In the genomic region with DNA sequence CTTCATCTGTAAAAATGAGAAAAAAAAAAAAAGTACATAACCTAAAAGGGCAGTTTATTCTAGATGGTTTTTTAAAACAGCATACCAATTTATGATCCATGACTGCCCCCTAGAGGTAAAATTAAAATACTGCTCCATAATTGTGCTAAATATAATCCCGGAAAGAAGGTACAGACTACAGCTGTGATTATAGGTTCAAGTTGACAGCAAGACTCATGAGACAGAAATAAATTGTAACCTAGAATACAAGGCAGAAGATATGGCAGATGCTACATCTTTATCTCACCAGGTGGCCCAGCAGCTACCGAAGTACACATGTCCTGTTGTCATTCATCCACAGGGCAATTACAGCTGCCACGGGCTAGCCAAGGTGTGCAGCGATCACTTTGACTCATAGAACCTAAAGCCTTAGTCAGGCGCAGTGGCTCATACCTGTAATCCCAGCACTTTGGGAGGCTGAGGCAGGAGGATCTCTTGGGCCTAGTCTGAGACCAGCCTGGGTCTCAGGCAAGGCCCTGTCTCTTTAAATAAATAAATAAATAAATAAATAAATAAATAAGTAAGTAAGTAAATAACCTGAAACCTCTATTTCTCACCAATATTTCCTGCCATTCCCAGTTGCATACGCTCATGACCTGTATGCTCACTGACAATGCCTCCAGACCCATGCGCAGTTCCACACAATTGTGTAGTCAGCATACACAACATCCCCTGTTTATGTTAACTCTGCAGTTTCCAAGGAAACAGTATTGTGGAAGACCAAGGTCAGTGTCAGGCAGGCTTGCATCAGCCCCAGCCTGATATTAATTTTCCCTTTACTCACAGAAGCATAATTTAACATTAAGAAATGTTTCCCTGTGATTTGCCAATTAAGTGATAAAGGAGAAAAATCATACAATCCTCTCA, we compare ENCODE assay signal across 1 cellular context.
A peak's percentile ranks its signal among the peaks of the same experiment; 100 is the strongest.
TF ChIP-seq lines count a peak whose summit lies in the region.

No MANE protein-coding gene starts in this region.

TF ChIP-seq in HepG2, 621 proteins besides CTCF, POLR2A, EP300 and RAD21 (continues in another document):
- no peak for TF ChIP-seq KLF9 (CRISPR knock-in tag; IDR thresholded peaks at IDR 0.05; ENCODE audit: low read depth)
- peak; percentile 70; the same call in 1 of the 2 replicates for TF ChIP-seq ARID3A (IDR thresholded peaks at IDR 0.05; ENCODE audit: low read depth, low read length)
- no peak for TF ChIP-seq ZNF101 (CRISPR knock-in tag; IDR thresholded peaks at IDR 0.05; ENCODE audit: borderline replicate concordance, low read depth)
- peak; percentile 70 to 71 for TF ChIP-seq MAFK (conservative IDR thresholded peaks at IDR 0.05 in 1 of 2, IDR thresholded peaks at IDR 0.05 in 1 of 2; ENCODE audit: low read length in 2 of 2)
- TF ChIP-seq, protein P1, sequence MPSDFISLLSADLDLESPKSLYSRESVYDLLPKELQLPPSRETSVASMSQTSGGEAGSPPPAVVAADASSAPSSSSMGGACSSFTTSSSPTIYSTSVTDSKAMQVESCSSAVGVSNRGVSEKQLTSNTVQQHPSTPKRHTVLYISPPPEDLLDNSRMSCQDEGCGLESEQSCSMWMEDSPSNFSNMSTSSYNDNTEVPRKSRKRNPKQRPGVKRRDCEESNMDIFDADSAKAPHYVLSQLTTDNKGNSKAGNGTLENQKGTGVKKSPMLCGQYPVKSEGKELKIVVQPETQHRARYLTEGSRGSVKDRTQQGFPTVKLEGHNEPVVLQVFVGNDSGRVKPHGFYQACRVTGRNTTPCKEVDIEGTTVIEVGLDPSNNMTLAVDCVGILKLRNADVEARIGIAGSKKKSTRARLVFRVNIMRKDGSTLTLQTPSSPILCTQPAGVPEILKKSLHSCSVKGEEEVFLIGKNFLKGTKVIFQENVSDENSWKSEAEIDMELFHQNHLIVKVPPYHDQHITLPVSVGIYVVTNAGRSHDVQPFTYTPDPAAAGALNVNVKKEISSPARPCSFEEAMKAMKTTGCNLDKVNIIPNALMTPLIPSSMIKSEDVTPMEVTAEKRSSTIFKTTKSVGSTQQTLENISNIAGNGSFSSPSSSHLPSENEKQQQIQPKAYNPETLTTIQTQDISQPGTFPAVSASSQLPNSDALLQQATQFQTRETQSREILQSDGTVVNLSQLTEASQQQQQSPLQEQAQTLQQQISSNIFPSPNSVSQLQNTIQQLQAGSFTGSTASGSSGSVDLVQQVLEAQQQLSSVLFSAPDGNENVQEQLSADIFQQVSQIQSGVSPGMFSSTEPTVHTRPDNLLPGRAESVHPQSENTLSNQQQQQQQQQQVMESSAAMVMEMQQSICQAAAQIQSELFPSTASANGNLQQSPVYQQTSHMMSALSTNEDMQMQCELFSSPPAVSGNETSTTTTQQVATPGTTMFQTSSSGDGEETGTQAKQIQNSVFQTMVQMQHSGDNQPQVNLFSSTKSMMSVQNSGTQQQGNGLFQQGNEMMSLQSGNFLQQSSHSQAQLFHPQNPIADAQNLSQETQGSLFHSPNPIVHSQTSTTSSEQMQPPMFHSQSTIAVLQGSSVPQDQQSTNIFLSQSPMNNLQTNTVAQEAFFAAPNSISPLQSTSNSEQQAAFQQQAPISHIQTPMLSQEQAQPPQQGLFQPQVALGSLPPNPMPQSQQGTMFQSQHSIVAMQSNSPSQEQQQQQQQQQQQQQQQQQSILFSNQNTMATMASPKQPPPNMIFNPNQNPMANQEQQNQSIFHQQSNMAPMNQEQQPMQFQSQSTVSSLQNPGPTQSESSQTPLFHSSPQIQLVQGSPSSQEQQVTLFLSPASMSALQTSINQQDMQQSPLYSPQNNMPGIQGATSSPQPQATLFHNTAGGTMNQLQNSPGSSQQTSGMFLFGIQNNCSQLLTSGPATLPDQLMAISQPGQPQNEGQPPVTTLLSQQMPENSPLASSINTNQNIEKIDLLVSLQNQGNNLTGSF (CRISPR knock-in tag; IDR thresholded peaks at IDR 0.05) = no peak
- peak in 1 of 2 experiments; percentile 43; a peak in 1 of 4 replicates for TF ChIP-seq ATF4 (CRISPR knock-in tag; IDR thresholded peaks at IDR 0.05)
- peak; percentile 49 for TF ChIP-seq CEBPB (IDR thresholded peaks at IDR 0.05; ENCODE audit: borderline replicate concordance, low read depth, low read length)
- TF ChIP-seq PAWR (CRISPR knock-in tag; IDR thresholded peaks at IDR 0.05; ENCODE audit: borderline replicate concordance) = no peak
- no peak for TF ChIP-seq NONO (IDR thresholded peaks at IDR 0.05)
- no peak for TF ChIP-seq NONO (CRISPR knock-in tag; conservative IDR thresholded peaks at IDR 0.05)
- TF ChIP-seq, protein P2, sequence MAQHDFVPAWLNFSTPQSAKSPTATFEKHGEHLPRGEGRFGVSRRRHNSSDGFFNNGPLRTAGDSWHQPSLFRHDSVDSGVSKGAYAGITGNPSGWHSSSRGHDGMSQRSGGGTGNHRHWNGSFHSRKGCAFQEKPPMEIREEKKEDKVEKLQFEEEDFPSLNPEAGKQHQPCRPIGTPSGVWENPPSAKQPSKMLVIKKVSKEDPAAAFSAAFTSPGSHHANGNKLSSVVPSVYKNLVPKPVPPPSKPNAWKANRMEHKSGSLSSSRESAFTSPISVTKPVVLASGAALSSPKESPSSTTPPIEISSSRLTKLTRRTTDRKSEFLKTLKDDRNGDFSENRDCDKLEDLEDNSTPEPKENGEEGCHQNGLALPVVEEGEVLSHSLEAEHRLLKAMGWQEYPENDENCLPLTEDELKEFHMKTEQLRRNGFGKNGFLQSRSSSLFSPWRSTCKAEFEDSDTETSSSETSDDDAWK (CRISPR knock-in tag; IDR thresholded peaks at IDR 0.05) = no peak
- TF ChIP-seq ZNF589 (CRISPR knock-in tag; conservative IDR thresholded peaks at IDR 0.05) = no peak
- peak; percentile 74 for TF ChIP-seq MAFF (IDR thresholded peaks at IDR 0.05; ENCODE audit: low read depth, low read length)
- TF ChIP-seq, protein P3, sequence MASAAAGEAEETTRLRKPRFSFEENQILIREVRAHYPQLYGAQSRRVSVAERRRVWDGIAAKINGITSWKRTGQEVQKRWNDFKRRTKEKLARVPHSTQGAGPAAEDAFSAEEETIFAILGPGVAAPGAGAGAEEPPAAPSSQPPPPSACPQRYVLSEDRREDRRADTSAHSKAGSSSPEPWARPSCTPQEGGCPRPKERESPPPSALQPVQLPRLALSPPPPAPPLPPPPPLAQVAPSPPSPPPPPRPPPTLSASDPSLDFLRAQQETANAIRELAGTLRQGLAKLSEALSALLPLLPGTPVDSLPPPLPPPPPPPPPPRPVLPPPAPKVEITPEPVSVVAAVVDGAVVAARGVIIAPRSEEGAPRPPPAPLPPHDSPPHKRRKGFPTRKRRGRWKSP (CRISPR knock-in tag; IDR thresholded peaks at IDR 0.05) = no peak
- no peak for TF ChIP-seq ZNF761 (CRISPR knock-in tag; conservative IDR thresholded peaks at IDR 0.05)
- TF ChIP-seq, protein P4, sequence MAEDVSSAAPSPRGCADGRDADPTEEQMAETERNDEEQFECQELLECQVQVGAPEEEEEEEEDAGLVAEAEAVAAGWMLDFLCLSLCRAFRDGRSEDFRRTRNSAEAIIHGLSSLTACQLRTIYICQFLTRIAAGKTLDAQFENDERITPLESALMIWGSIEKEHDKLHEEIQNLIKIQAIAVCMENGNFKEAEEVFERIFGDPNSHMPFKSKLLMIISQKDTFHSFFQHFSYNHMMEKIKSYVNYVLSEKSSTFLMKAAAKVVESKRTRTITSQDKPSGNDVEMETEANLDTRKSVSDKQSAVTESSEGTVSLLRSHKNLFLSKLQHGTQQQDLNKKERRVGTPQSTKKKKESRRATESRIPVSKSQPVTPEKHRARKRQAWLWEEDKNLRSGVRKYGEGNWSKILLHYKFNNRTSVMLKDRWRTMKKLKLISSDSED (CRISPR knock-in tag; IDR thresholded peaks at IDR 0.05) = no peak
- TF ChIP-seq ZNF704 (CRISPR knock-in tag; IDR thresholded peaks at IDR 0.05; ENCODE audit: borderline replicate concordance) = no peak
- TF ChIP-seq EED (CRISPR knock-in tag; IDR thresholded peaks at IDR 0.05) = no peak
- TF ChIP-seq TRIM24 (CRISPR knock-in tag; IDR thresholded peaks at IDR 0.05) = no peak
- TF ChIP-seq SP140L (CRISPR knock-in tag; IDR thresholded peaks at IDR 0.05; ENCODE audit: borderline replicate concordance) = no peak
- TF ChIP-seq RFX3 (CRISPR knock-in tag; IDR thresholded peaks at IDR 0.05) = peak; percentile 33; the same call in 1 of the 2 replicates
- TF ChIP-seq, protein P5, sequence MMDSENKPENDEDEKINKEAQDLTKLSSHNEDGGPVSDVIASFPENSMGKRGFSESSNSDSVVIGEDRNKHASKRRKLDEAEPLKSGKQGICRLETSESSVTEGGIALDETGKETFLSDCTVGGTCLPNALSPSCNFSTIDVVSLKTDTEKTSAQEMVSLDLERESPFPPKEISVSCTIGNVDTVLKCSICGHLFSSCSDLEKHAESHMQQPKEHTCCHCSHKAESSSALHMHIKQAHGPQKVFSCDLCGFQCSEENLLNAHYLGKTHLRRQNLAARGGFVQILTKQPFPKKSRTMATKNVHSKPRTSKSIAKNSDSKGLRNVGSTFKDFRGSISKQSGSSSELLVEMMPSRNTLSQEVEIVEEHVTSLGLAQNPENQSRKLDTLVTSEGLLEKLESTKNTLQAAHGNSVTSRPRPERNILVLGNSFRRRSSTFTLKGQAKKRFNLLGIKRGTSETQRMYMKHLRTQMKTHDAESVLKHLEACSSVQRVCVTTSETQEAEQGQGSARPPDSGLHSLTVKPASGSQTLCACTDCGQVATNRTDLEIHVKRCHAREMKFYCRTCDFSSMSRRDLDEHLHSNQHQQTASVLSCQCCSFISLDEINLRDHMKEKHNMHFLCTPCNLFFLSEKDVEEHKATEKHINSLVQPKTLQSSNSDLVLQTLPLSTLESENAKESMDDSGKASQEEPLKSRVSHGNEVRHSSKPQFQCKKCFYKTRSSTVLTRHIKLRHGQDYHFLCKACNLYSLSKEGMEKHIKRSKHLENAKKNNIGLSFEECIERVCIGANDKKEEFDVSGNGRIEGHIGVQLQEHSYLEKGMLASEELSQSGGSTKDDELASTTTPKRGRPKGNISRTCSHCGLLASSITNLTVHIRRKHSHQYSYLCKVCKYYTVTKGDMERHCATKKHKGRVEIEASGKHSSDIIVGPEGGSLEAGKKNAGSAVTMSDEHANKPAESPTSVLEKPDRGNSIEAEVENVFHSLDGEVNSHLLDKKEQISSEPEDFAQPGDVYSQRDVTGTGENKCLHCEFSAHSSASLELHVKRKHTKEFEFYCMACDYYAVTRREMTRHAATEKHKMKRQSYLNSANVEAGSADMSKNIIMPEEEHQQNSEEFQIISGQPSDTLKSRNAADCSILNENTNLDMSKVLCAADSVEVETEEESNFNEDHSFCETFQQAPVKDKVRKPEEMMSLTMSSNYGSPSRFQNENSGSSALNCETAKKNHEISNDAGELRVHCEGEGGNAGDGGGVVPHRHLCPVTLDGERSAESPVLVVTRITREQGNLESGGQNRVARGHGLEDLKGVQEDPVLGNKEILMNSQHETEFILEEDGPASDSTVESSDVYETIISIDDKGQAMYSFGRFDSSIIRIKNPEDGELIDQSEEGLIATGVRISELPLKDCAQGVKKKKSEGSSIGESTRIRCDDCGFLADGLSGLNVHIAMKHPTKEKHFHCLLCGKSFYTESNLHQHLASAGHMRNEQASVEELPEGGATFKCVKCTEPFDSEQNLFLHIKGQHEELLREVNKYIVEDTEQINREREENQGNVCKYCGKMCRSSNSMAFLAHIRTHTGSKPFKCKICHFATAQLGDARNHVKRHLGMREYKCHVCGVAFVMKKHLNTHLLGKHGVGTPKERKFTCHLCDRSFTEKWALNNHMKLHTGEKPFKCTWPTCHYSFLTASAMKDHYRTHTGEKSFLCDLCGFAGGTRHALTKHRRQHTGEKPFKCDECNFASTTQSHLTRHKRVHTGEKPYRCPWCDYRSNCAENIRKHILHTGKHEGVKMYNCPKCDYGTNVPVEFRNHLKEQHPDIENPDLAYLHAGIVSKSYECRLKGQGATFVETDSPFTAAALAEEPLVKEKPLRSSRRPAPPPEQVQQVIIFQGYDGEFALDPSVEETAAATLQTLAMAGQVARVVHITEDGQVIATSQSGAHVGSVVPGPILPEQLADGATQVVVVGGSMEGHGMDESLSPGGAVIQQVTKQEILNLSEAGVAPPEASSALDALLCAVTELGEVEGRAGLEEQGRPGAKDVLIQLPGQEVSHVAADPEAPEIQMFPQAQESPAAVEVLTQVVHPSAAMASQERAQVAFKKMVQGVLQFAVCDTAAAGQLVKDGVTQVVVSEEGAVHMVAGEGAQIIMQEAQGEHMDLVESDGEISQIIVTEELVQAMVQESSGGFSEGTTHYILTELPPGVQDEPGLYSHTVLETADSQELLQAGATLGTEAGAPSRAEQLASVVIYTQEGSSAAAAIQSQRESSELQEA (CRISPR knock-in tag; IDR thresholded peaks at IDR 0.05; ENCODE audit: not compliant biosample characterization) = no peak
- no peak for TF ChIP-seq ZNF468 (CRISPR knock-in tag; IDR thresholded peaks at IDR 0.05)
- TF ChIP-seq RNF219 (CRISPR knock-in tag; IDR thresholded peaks at IDR 0.05) = no peak
